7 cellular contexts compared by ENCODE assay signal in genomic region chr20:49469060-49469459, GRCh38.
"Had no signal": no experiment of that assay in that cellular context is flagged by ENCODE, and none has a peak within 500 bp of the region (broad histone marks: within the 10 kb centered on the region; RNA-seq: fewer than 3 reads in every experiment).

No MANE protein-coding gene starts in this region.

- H3K4me3 ChIP-seq: K562 had no signal

- FAIRE-seq: HepG2, K562 had no signal

- H3K27ac ChIP-seq: HL-60, KMS-11 had no signal

- DNase-seq: IMR-90, KBM-7, KG1 had no signal
